ENCODE assay signal across 8 cellular contexts in genomic region chr2:29309090-29310054, GRCh38.
DNase-seq lines count a peak whose midpoint lies in the region; ATAC-seq, FAIRE-seq and TF ChIP-seq lines count a peak whose summit lies in the region.

No MANE protein-coding gene starts in this region.

- H2AFZ ChIP-seq in hepatocyte = no peak overlapping the region

- TF ChIP-seq CTCF in C4-2B (conservative IDR thresholded peaks at IDR 0.05) (peak; percentile 89), Peyer's patch (IDR thresholded peaks at IDR 0.05) (peak in 5 of 6 experiments; percentile 37 to 71 (median 63)), astrocyte of the cerebellum (IDR thresholded peaks at IDR 0.05; ENCODE audit: low read depth, low read length, missing control alignments) (peak; percentile 91), hepatocyte (IDR thresholded peaks at IDR 0.05; ENCODE audit: poor library complexity) (peak; percentile 74), gastrocnemius medialis (IDR thresholded peaks at IDR 0.05 in 4 of 5, conservative IDR thresholded peaks at IDR 0.05 in 1 of 5) (peak; percentile 23 to 66 (median 57))

- in situ Hi-C loops in astrocyte of the cerebellum (cut with HindIII; ENCODE audit: low sequenced_read_pairs) = no loop called here
- in situ Hi-C loops in gastrocnemius medialis (cut with MboI; ENCODE audit: low sequenced_read_pairs in 4 of 4) = loop anchor here in 1 of 4 donors (10.0 kb wide), 1 partner anchor 535 kb away; no protein-coding TSS in a partner anchor

- H3K27me3 ChIP-seq in Peyer's patch = no peaks in the 10 kb centered on the region
- peaks cover 5% of the 10 kb centered on the region for H3K27me3 ChIP-seq in hepatocyte
- H3K27me3 ChIP-seq in gastrocnemius medialis = no peaks in the 10 kb centered on the region

- no peaks in the 10 kb centered on the region for H3K36me3 ChIP-seq in Peyer's patch
- no peaks in the 10 kb centered on the region for H3K36me3 ChIP-seq in hepatocyte (replicated peaks; ENCODE audit: insufficient read depth, low read depth)
- no peaks in the 10 kb centered on the region for H3K36me3 ChIP-seq in gastrocnemius medialis

- H3K79me2 ChIP-seq in hepatocyte = no peaks in the 10 kb centered on the region

- 72% methylated on average over 9 of the region's 9 CpGs for WGBS in hepatocyte (ENCODE audit: low lambda C conversion rate, missing lambda C conversion rate)

- H3K27ac ChIP-seq in C4-2B (no peak overlapping the region), Peyer's patch (no peak overlapping the region), hepatocyte (no peak overlapping the region), gastrocnemius medialis (no peak overlapping the region)

- H3K4me1 ChIP-seq in Peyer's patch = no peaks in the 10 kb centered on the region
- H3K4me1 ChIP-seq in hepatocyte (ENCODE audit: insufficient read depth) = no peaks in the 10 kb centered on the region
- no peaks in the 10 kb centered on the region for H3K4me1 ChIP-seq in gastrocnemius medialis

- H4K20me1 ChIP-seq in hepatocyte (ENCODE audit: insufficient read depth, poor library complexity, severe bottlenecking) = no peaks in the 10 kb centered on the region

- H3K4me3 ChIP-seq in Peyer's patch (no peak overlapping the region), astrocyte of the cerebellum (ENCODE audit: low read depth, low read length) (no peak overlapping the region), hepatocyte (no peak overlapping the region), gastrocnemius medialis (no peak overlapping the region)

- DNase-seq in HTR-8/SVneo (ENCODE audit: insufficient read length, low spot score) (peak; percentile 68), Peyer's patch (peak in 2 of 3 donors; percentile 42 to 72), astrocyte of the cerebellum (ENCODE audit: low read depth) (peak; percentile 49), hepatocyte (ENCODE audit: low spot score) (peak; percentile 87), gastrocnemius medialis (no peak), T1000 (lab: John Stamatoyannopoulos, UW) (no peak)

- no peak for TF ChIP-seq POLR2A in Peyer's patch (IDR thresholded peaks at IDR 0.05)
- TF ChIP-seq POLR2A in gastrocnemius medialis (IDR thresholded peaks at IDR 0.05) = no peak

- intact Hi-C loops in gastrocnemius medialis (cut with DNase I; ENCODE audit: low total_unique reads) = loop anchor here (2.0 to 5.0 kb wide), 2 partner anchors 352 to 531 kb away; no protein-coding TSS in a partner anchor

- H3K4me2 ChIP-seq in hepatocyte = no peak overlapping the region

- peak; percentile 84 for FAIRE-seq in HTR-8/SVneo (lab: Jason Lieb, UNC)

- no peaks in the 10 kb centered on the region for H3K9me2 ChIP-seq in hepatocyte (replicated peaks; ENCODE audit: insufficient read depth)

- no peaks in the 10 kb centered on the region for H3K9me3 ChIP-seq in Peyer's patch
- H3K9me3 ChIP-seq in hepatocyte (ENCODE audit: low read depth) = no peaks in the 10 kb centered on the region
- H3K9me3 ChIP-seq in gastrocnemius medialis = no peaks in the 10 kb centered on the region

- peak; percentile 71 for ATAC-seq in GM18511 (IDR thresholded peaks at IDR 0.05; ENCODE audit: unreplicated experiment)
- ATAC-seq in gastrocnemius medialis = peak; percentile 65 to 78

Comparison
In these comparisons a context has a peak if more than half of its experiments do, and no peak if none do; other contexts are left out.
1. DNase-seq: peak in HTR-8/SVneo (single experiment), Peyer's patch (2 of 3), astrocyte of the cerebellum (single experiment) and hepatocyte (single experiment); none in gastrocnemius medialis (0 of 2) and T1000 (single experiment).
2. Peak in every context shown above with its lines, with median percentiles within 50 percentile points of each other: CTCF ChIP-seq.